In the genomic region with DNA sequence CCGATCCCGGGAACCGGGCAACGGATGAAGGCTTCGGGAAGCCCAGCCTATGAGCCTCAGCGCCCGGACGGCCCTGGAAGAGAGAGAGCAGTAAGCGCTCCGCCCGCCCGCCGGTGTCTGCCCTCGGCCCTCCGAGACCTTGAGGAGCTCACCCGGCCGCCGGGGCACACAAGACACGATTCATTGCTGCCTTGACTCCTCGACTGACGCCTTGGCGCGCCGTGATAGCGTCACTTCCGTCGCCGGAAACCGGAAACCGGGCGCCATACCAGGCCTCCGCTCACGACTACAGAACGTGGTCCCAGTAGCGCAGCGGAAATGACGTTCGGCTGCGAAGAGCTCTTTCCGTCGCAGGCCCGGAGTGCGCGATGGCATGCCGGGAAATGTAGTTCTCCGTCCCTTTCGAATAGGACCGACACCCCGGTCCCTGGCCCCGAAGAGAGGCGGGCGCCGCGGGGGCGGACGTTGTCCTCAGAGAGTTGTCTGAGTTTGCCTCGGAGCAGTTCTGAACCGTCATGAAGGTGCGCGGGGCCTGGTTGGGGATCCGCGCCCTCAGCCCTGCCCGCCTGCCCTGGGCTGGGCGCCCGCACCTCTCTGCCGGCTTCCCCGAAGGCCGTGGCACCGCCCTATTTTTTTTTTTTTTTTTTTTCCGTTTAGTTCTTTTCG, we compare ENCODE assay signal across 8 cellular contexts. TPM values are rescaled to one million over a fixed set of nuclear protein-coding genes. Genes with fewer than 3 reads are reported as not detected.
DNase-seq lines count a peak whose midpoint lies in the region; ATAC-seq and TF ChIP-seq lines count a peak whose summit lies in the region.

Gene UQCC4 (minus strand): TSS at position 208 of the 666 bp plus-strand sequence. CDS start 24 bp downstream, at position 184.

- H3K36me3 Mint-ChIP-seq in GM23338 (ENCODE audit: low read depth): no peaks in the 10 kb centered on the region
- peaks cover 27% of the 10 kb centered on the region for H3K36me3 Mint-ChIP-seq in activated T-helper 17 cell treated with anti-CD3 and anti-CD28 coated beads, Interleukin-2, amount 50 U/mL, for 72 hours (ENCODE audit: low read depth)
- peaks cover 0 to 2% (median 0%) of the 10 kb centered on the region in 3 donors for H3K36me3 Mint-ChIP-seq in naive thymus-derived CD8-positive, alpha-beta T cell

- H3K27ac ChIP-seq in DOHH2 (ENCODE audit: low read depth, low read length) (peak within 1 kb of the TSS; percentile 92), GM23338 (ENCODE audit: low read depth) (peak within 1 kb of the TSS; percentile 84; the same call in 1 of the 2 replicates), fibroblast of lung (ENCODE audit: insufficient read depth, low read length) (peak within 1 kb of the TSS; percentile 83)

- peak within 1 kb of the TSS; percentile 82 for H3K9ac ChIP-seq in fibroblast of lung (ENCODE audit: insufficient read depth, low read length)

- TF ChIP-seq CTCF in DOHH2 (IDR thresholded peaks at IDR 0.05; ENCODE audit: low read depth, low read length, poor library complexity, severe bottlenecking) (no peak), GM23338 (conservative IDR thresholded peaks at IDR 0.05; ENCODE audit: low read depth in 2 of 2) (no peak), fibroblast of lung (conservative IDR thresholded peaks at IDR 0.05 in 1 of 2, IDR thresholded peaks at IDR 0.05 in 1 of 2; ENCODE audit: low read depth in 1 of 2, low read length in 2 of 2) (no peak)

- H2AFZ ChIP-seq in GM23338 (peak within 1 kb of the TSS; percentile 43), fibroblast of lung (ENCODE audit: low read length) (peak within 1 kb of the TSS; percentile 27)

- peak within 1 kb of the TSS; percentile 93 for H3K4me3 Mint-ChIP-seq in GM23338
- peak within 1 kb of the TSS; percentile 86 for H3K4me3 Mint-ChIP-seq in activated T-helper 17 cell treated with anti-CD3 and anti-CD28 coated beads, Interleukin-2, amount 50 U/mL, for 72 hours
- H3K4me3 Mint-ChIP-seq in naive thymus-derived CD8-positive, alpha-beta T cell: peak within 1 kb of the TSS; percentile 86 to 95 (median 92)

- H3F3A ChIP-seq in DOHH2 (ENCODE audit: control insufficient read depth, insufficient read depth) (peaks cover 14% of the 10 kb centered on the region), GM23338 (replicated peaks; ENCODE audit: low read depth) (0 out of 2 replicates have a peak, but pooled peaks cover 7% of the 10 kb centered on the region)

- DNase-seq in GM23338 (ENCODE audit: low spot score): peak; percentile 100
- DNase-seq in LHCN-M2 (ENCODE audit: low read depth): peak; percentile 98
- peak; percentile 100 for DNase-seq in RPMI8226
- DNase-seq in fibroblast of lung (ENCODE audit: low read depth in 2 of 2): peak; percentile 99
- peak; percentile 96 to 99 (median 99) for DNase-seq in naive thymus-derived CD8-positive, alpha-beta T cell
- peak; percentile 97 to 99 (median 98) for DNase-seq in stimulated activated naive CD4-positive, alpha-beta T cell (lab: John Stamatoyannopoulos, UW)

- H4K20me1 ChIP-seq in DOHH2 (ENCODE audit: control insufficient read depth, insufficient read depth, low read depth, low read length) (no peaks in the 10 kb centered on the region), GM23338 (replicated peaks; ENCODE audit: insufficient read depth) (no peaks in the 10 kb centered on the region; the same call in 1 of the 2 replicates), fibroblast of lung (ENCODE audit: control insufficient read depth, extremely low read depth, insufficient read depth, low read length) (no peaks in the 10 kb centered on the region)

- peaks cover 9% of the 10 kb centered on the region for H3K27me3 Mint-ChIP-seq in GM23338 (ENCODE audit: insufficient read depth, low read depth, poor library complexity)
- H3K27me3 Mint-ChIP-seq in activated T-helper 17 cell treated with anti-CD3 and anti-CD28 coated beads, Interleukin-2, amount 50 U/mL, for 72 hours: no peaks in the 10 kb centered on the region
- no peaks in the 10 kb centered on the region for H3K27me3 Mint-ChIP-seq in naive thymus-derived CD8-positive, alpha-beta T cell

- no peaks in the 10 kb centered on the region for H3K27me3 ChIP-seq in DOHH2 (ENCODE audit: control insufficient read depth, low read length)
- no peaks in the 10 kb centered on the region for H3K27me3 ChIP-seq in GM23338 (ENCODE audit: insufficient read depth)
- H3K27me3 ChIP-seq in fibroblast of lung (ENCODE audit: control insufficient read depth, insufficient read depth, low read length): no peaks in the 10 kb centered on the region

- peak; percentile 94 for ATAC-seq in GM23338
- peak; percentile 97 for ATAC-seq in activated T-helper 17 cell treated with anti-CD3 and anti-CD28 coated beads, Interleukin-2, amount 50 U/mL, for 72 hours (replicated peaks)
- peak; percentile 90 for ATAC-seq in naive thymus-derived CD8-positive, alpha-beta T cell

- H3K27ac Mint-ChIP-seq in GM23338: peak within 1 kb of the TSS; percentile 93
- peak within 1 kb of the TSS; percentile 99 for H3K27ac Mint-ChIP-seq in activated T-helper 17 cell treated with anti-CD3 and anti-CD28 coated beads, Interleukin-2, amount 50 U/mL, for 72 hours
- peak within 1 kb of the TSS; percentile 93 to 99 (median 97) for H3K27ac Mint-ChIP-seq in naive thymus-derived CD8-positive, alpha-beta T cell

- peak within 1 kb of the TSS; percentile 99 for H3K4me2 ChIP-seq in DOHH2 (ENCODE audit: low read length)
- peak within 1 kb of the TSS; percentile 97 for H3K4me2 ChIP-seq in GM23338
- H3K4me2 ChIP-seq in fibroblast of lung (ENCODE audit: extremely low read depth, insufficient read depth, low read length): peak within 1 kb of the TSS; percentile 94

- H3K9me3 ChIP-seq in DOHH2 (ENCODE audit: control insufficient read depth, insufficient read depth, low read length) (no peaks in the 10 kb centered on the region), fibroblast of lung (ENCODE audit: control insufficient read depth, insufficient read depth, low read depth, low read length) (no peaks in the 10 kb centered on the region)

- H3K9me2 ChIP-seq in DOHH2 (replicated peaks; ENCODE audit: control insufficient read depth, low read length) (no peaks in the 10 kb centered on the region), GM23338 (ENCODE audit: insufficient read depth) (no peaks in the 10 kb centered on the region)

- no peaks in the 10 kb centered on the region for H3K9me3 Mint-ChIP-seq in GM23338
- no peaks in the 10 kb centered on the region for H3K9me3 Mint-ChIP-seq in activated T-helper 17 cell treated with anti-CD3 and anti-CD28 coated beads, Interleukin-2, amount 50 U/mL, for 72 hours
- H3K9me3 Mint-ChIP-seq in naive thymus-derived CD8-positive, alpha-beta T cell: no peaks in the 10 kb centered on the region

- H3K36me3 ChIP-seq in DOHH2 (ENCODE audit: control insufficient read depth, low read length): peaks cover 11% of the 10 kb centered on the region
- H3K36me3 ChIP-seq in GM23338 (ENCODE audit: insufficient read depth): no peaks in the 10 kb centered on the region
- H3K36me3 ChIP-seq in fibroblast of lung (ENCODE audit: control insufficient read depth, insufficient read depth, low read length): no peaks in the 10 kb centered on the region

- H3K4me3 ChIP-seq in DOHH2 (ENCODE audit: low read length): peak within 1 kb of the TSS; percentile 98
- H3K4me3 ChIP-seq in GM23338: peak within 1 kb of the TSS; percentile 98
- peak within 1 kb of the TSS; percentile 65 to 98 (median 90) for H3K4me3 ChIP-seq in fibroblast of lung (replicated peaks in 1 of 4; ENCODE audit: control extremely low read depth in 1 of 4, insufficient read depth in 1 of 4, low read depth in 3 of 4, low read length in 4 of 4)

- POLR2A ChIA-PET in naive thymus-derived CD8-positive, alpha-beta T cell (lab: Charles Lee): interaction anchor here (0.5 to 4.2 kb wide), 25 partner anchors 11 to 1068 kb away, joined by 3 to 64 read pairs (median 4); partner anchors contain the start of genes AXIN1, IFT140, JPT2 and MAPK8IP3

- H3K4me1 Mint-ChIP-seq in GM23338: 0 out of 3 replicates have a peak, but pooled peaks cover 2% of the 10 kb centered on the region
- H3K4me1 Mint-ChIP-seq in activated T-helper 17 cell treated with anti-CD3 and anti-CD28 coated beads, Interleukin-2, amount 50 U/mL, for 72 hours: no peaks in the 10 kb centered on the region
- peaks cover 1 to 33% (median 21%) of the 10 kb centered on the region in 4 donors for H3K4me1 Mint-ChIP-seq in naive thymus-derived CD8-positive, alpha-beta T cell

- H3K4me1 ChIP-seq in DOHH2 (ENCODE audit: control insufficient read depth, low read length): peaks cover 27% of the 10 kb centered on the region
- peaks cover 7% of the 10 kb centered on the region; the same call in 1 of the 2 replicates for H3K4me1 ChIP-seq in GM23338 (ENCODE audit: insufficient read depth)
- H3K4me1 ChIP-seq in fibroblast of lung (ENCODE audit: control insufficient read depth, extremely low read depth, insufficient read depth, low read length): no peaks in the 10 kb centered on the region

- H3K79me2 ChIP-seq in DOHH2 (ENCODE audit: control insufficient read depth, low read length) (peaks cover 39% of the 10 kb centered on the region), GM23338 (replicated peaks; ENCODE audit: insufficient read depth) (peaks cover 29% of the 10 kb centered on the region), fibroblast of lung (ENCODE audit: control insufficient read depth, insufficient read depth, low read length) (peaks cover 9% of the 10 kb centered on the region)

TF ChIP-seq in GM23338, 12 proteins besides CTCF, POLR2A, EP300 and RAD21 (continues in another document):
- peak; percentile 99 for TF ChIP-seq CREB1 (CRISPR knock-in tag; IDR thresholded peaks at IDR 0.05; ENCODE audit: low read depth)

RNA-seq across cellular contexts. Expression of gene UQCC4, which starts in this region (rescaled TPM):
- 14.2 and 23.9 TPM in 2 replicates for total RNA-seq in GM23338 (2014; rRNA removed; shearing (Covaris generic))
- polyA plus RNA-seq in GM23338 (2016; fragmentation: Nextera tagmentation; extraction: Ambion mirVana) (25.8 and 27.1 TPM in 2 replicates), fibroblast of lung (13.3 and 15.7 TPM in 2 replicates)
- total RNA-seq in LHCN-M2 (2014; rRNA removed) (13.2 and 17.2 TPM in 2 replicates), fibroblast of lung (11.9 and 15.2 TPM in 2 replicates)
- 15.3 TPM for polyA plus RNA-seq in LHCN-M2 (2012)
- 10 to 100 TPM; 12.1 to 23.1 TPM for total RNA-seq in activated T-helper 17 cell treated with anti-CD3 and anti-CD28 coated beads, Interleukin-2, amount 50 U/mL, for 72 hours
- polyA plus RNA-seq in fibroblast of lung (2012): 9.7 and 17.9 TPM in 2 replicates
- 4.3 and 6.0 TPM in 2 replicates for polyA minus RNA-seq in fibroblast of lung (ENCODE audit: low replicate concordance)
- total RNA-seq in naive thymus-derived CD8-positive, alpha-beta T cell: 10 to 100 TPM; 10.6 to 10.8 TPM
- 10 to 100 TPM; 29.9 to 38.6 (median 37.6) TPM for polyA plus RNA-seq in naive thymus-derived CD8-positive, alpha-beta T cell

Comparison
In these comparisons a context has a peak if more than half of its experiments do, and no peak if none do; other contexts are left out.
1. Peak in every context shown above with its lines: DNase-seq, ATAC-seq, H3K4me3 ChIP-seq and H3K27ac ChIP-seq.